Comparison of ENCODE assay signal across 18 cellular contexts in the genomic region with DNA sequence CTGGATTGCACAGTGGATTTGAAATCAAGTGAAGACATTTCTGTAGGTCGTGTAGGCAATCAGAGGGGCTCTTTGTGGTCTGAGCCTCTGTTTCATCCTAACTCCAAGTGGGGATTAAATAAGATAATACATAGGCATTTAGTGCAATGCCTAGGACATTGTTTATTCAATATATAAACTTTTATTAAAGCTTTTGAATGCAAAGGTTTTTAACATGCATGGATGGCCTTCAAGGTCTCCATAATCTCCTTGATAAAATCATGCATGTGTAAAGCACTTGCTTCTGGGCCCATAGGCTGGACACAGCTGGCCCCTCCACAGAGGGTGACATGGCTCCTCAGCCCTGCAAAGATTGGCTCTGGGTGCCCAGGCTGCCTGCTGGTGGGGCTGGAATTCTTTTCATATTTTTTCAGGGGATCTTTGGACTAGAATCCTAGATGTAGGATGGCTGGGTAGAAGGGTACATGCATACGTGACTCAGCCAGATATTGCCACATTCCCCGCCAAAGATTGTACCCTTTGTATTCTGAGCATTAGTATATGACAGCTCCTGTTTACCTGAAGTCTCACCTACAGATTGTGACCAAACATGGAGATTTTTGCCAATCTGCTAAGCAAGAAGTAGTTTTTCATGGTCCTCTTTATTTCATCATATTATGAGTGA. TPM values are rescaled to one million over a fixed set of nuclear protein-coding genes. Genes with fewer than 3 reads are reported as not detected.
DNase-seq lines count a peak whose midpoint lies in the region; ATAC-seq, FAIRE-seq and TF ChIP-seq lines count a peak whose summit lies in the region.
"Had no signal": no experiment of that assay in that cellular context is flagged by ENCODE, and none has a peak within 500 bp of the region (broad histone marks: within the 10 kb centered on the region; RNA-seq: fewer than 3 reads in every experiment).

No MANE protein-coding gene starts in this region.

- H4K20me1 ChIP-seq in hepatocyte (ENCODE audit: insufficient read depth, poor library complexity, severe bottlenecking) = no peaks in the 10 kb centered on the region

- H2AFZ ChIP-seq in hepatocyte = no peak overlapping the region

- POLR2A ChIA-PET in A549 (lab: Yijun Ruan, JAX) = no interaction called here

- TF ChIP-seq CTCF in A549 (IDR thresholded peaks at IDR 0.05) (no peak), hepatocyte (IDR thresholded peaks at IDR 0.05; ENCODE audit: poor library complexity) (no peak)

- WGBS in A549 (ENCODE audit: missing lambda C conversion rate) = 43% methylated on average over 3 of the region's 3 CpGs
- WGBS in hepatocyte (ENCODE audit: low lambda C conversion rate, missing lambda C conversion rate) = 60% methylated on average over 3 of the region's 3 CpGs

- H3K79me2 ChIP-seq in hepatocyte = no peaks in the 10 kb centered on the region

- in situ Hi-C loops in HAP-1 (cut with MboI; ENCODE audit: low sequenced_read_pairs) = no loop called here

- no peak for TF ChIP-seq EP300 in A549 (IDR thresholded peaks at IDR 0.05)

- CTCF ChIA-PET in A549 (lab: Yijun Ruan, JAX) = interaction anchor here (1.0 to 14.7 kb wide), 5 partner anchors 8 to 50 kb away, joined by 3 to 108 read pairs (median 6); no protein-coding TSS in a partner anchor

- no peak for TF ChIP-seq RAD21 in A549 (conservative IDR thresholded peaks at IDR 0.05 in 1 of 2, IDR thresholded peaks at IDR 0.05 in 1 of 2)

- peak; percentile 9 to 28; a peak in 4 of 6 replicates for ATAC-seq in A549
- ATAC-seq in GM21447 (IDR thresholded peaks at IDR 0.05; ENCODE audit: unreplicated experiment) = no peak

- H3K4me3 ChIP-seq in A549 (no peak overlapping the region), HAP-1 (no peak overlapping the region), hepatocyte (no peak overlapping the region)
- H3K4me3 ChIP-seq in effector memory CD4-positive, alpha-beta T cell (ENCODE audit: insufficient read depth, low read depth, low read length, poor library complexity, severe bottlenecking) = no peak overlapping the region

- H3K27me3 ChIP-seq in HAP-1 (ENCODE audit: low read depth) (no peaks in the 10 kb centered on the region), hepatocyte (no peaks in the 10 kb centered on the region)
- no peaks in the 10 kb centered on the region for H3K27me3 ChIP-seq in effector memory CD4-positive, alpha-beta T cell (replicated peaks; ENCODE audit: control insufficient read depth, insufficient read depth, low read length, poor library complexity, severe bottlenecking)

- peak overlapping the region; percentile 12; the same call in 1 of the 3 replicates for H3K4me2 ChIP-seq in A549
- no peak overlapping the region for H3K4me2 ChIP-seq in hepatocyte

- no peaks in the 10 kb centered on the region for H3K9me3 ChIP-seq in A549
- no peaks in the 10 kb centered on the region for H3K9me3 ChIP-seq in HAP-1
- no peaks in the 10 kb centered on the region for H3K9me3 ChIP-seq in hepatocyte (ENCODE audit: low read depth)
- H3K9me3 ChIP-seq in effector memory CD4-positive, alpha-beta T cell (ENCODE audit: control insufficient read depth, low read length) = no peaks in the 10 kb centered on the region

- H3K27ac ChIP-seq in A549 (no peak overlapping the region), hepatocyte (peak overlapping the region; percentile 15)
- H3K27ac ChIP-seq in effector memory CD4-positive, alpha-beta T cell (ENCODE audit: insufficient read depth, low read length, poor library complexity, severe bottlenecking) = no peak overlapping the region
- H3K27ac ChIP-seq: C4-2B had no signal

- no peak for TF ChIP-seq POLR2A in A549 (IDR thresholded peaks at IDR 0.05; ENCODE audit: low read length)

- no peaks in the 10 kb centered on the region for H3K9me2 ChIP-seq in hepatocyte (replicated peaks; ENCODE audit: insufficient read depth)

- H3K4me1 ChIP-seq in A549 (peaks cover 6% of the 10 kb centered on the region; the same call in 1 of the 3 replicates), HAP-1 (peaks cover 16% of the 10 kb centered on the region), hepatocyte (ENCODE audit: insufficient read depth) (no peaks in the 10 kb centered on the region)
- H3K4me1 ChIP-seq in effector memory CD4-positive, alpha-beta T cell (ENCODE audit: control insufficient read depth, insufficient read depth, low read length, poor library complexity, severe bottlenecking) = peaks cover 8% of the 10 kb centered on the region

- FAIRE-seq in A549 (lab: Jason Lieb, UNC) = no peak
- FAIRE-seq: A204.1, H1 had no signal

- DNase-seq in A549 (ENCODE audit: low read depth in 1 of 2, low spot score in 1 of 2) = no peak
- peak; percentile 58 to 72 for DNase-seq in HAP-1 (ENCODE audit: low spot score in 2 of 2)
- peak; percentile 22 for DNase-seq in amniotic epithelial cell (ENCODE audit: low read depth)
- peak; percentile 34 for DNase-seq in hepatocyte (ENCODE audit: low spot score)
- no peak for DNase-seq in NCI-H2171 (lab: John Stamatoyannopoulos, UW)
- no peak for DNase-seq in effector memory CD4-positive, alpha-beta T cell
- no peak for DNase-seq in NCI-H774 (lab: John Stamatoyannopoulos, UW)
- DNase-seq: HFFc6, Karpas-422, NCI-H1930, NCI-H510A treated with DMSO at 0.1 percent for 48 hours, RPMI8226 had no signal

- H3K36me3 ChIP-seq in HAP-1 (replicated peaks) (no peaks in the 10 kb centered on the region), hepatocyte (replicated peaks; ENCODE audit: insufficient read depth, low read depth) (no peaks in the 10 kb centered on the region)
- peaks cover 8% of the 10 kb centered on the region for H3K36me3 ChIP-seq in effector memory CD4-positive, alpha-beta T cell (ENCODE audit: control insufficient read depth, insufficient read depth, low read length)

TF ChIP-seq in A549, 52 proteins besides CTCF, POLR2A, EP300 and RAD21:
- TF ChIP-seq, protein P1, sequence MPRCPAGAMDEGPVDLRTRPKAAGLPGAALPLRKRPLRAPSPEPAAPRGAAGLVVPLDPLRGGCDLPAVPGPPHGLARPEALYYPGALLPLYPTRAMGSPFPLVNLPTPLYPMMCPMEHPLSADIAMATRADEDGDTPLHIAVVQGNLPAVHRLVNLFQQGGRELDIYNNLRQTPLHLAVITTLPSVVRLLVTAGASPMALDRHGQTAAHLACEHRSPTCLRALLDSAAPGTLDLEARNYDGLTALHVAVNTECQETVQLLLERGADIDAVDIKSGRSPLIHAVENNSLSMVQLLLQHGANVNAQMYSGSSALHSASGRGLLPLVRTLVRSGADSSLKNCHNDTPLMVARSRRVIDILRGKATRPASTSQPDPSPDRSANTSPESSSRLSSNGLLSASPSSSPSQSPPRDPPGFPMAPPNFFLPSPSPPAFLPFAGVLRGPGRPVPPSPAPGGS (IDR thresholded peaks at IDR 0.05) = no peak
- peak; percentile 16 to 18; a peak in 1 of 4 replicates for TF ChIP-seq CEBPB (IDR thresholded peaks at IDR 0.05)

RNA-seq across cellular contexts. Expression of gene AVP, which starts 19.0 kb away (rescaled TPM):
- polyA plus RNA-seq in A549 (2011; rRNA removed) (not detected in 2 replicates), A549 (2017; fragmentation: RNase III; extraction: RNeasy Plus Mini Kit Qiagen cat#74134 plus additional on column Dnase treatment) (not detected in 3 replicates), hepatocyte (1.2 and 1.3 TPM in 2 replicates)
- polyA plus RNA-seq in A549 (2012; cell fraction: cytosol; rRNA removed) = not detected in 2 replicates
- polyA plus RNA-seq in A549 (2012; cell fraction: nucleus; rRNA removed) = not detected in 2 replicates
- polyA minus RNA-seq in A549 (2011; rRNA and poly(A)+ RNA removed) = not detected in 2 replicates
- total RNA-seq in hepatocyte = 0.67 TPM in 1 of 2 replicates, not detected in the other
- total RNA-seq: Daoy, H1, HFFc6, SK-MEL-5 had no signal

RNA-seq across cellular contexts. Expression of gene OXT, which starts 32.1 kb away (rescaled TPM):
- not detected in 2 replicates for polyA plus RNA-seq in A549 (2011; rRNA removed)
- polyA plus RNA-seq in A549 (2012; cell fraction: cytosol; rRNA removed) = not detected in 2 replicates
- not detected in 2 replicates for polyA plus RNA-seq in A549 (2012; cell fraction: nucleus; rRNA removed)
- not detected in 3 replicates for polyA plus RNA-seq in A549 (2017; fragmentation: RNase III; extraction: RNeasy Plus Mini Kit Qiagen cat#74134 plus additional on column Dnase treatment)
- polyA minus RNA-seq in A549 (2011; rRNA and poly(A)+ RNA removed) = not detected in 2 replicates
- 0.92 TPM in 1 of 2 replicates, not detected in the other for total RNA-seq in hepatocyte
- polyA plus RNA-seq in hepatocyte = 3.4 and 4.3 TPM in 2 replicates
- total RNA-seq: Daoy, H1, HFFc6, SK-MEL-5 had no signal
- polyA plus RNA-seq: H1 had no signal

RNA-seq across cellular contexts. Expression of gene FASTKD5, which starts 56.2 kb away (rescaled TPM):
- polyA plus RNA-seq in A549 (2011; rRNA removed) (39.5 and 43.4 TPM in 2 replicates), A549 (2017; fragmentation: RNase III; extraction: RNeasy Plus Mini Kit Qiagen cat#74134 plus additional on column Dnase treatment) (33.0 to 36.4 TPM (median 33.9 TPM) in 3 replicates), hepatocyte (16.0 and 21.8 TPM in 2 replicates)
- 17.3 and 21.1 TPM in 2 replicates for polyA plus RNA-seq in A549 (2012; cell fraction: cytosol; rRNA removed)
- 15.5 and 24.5 TPM in 2 replicates for polyA plus RNA-seq in A549 (2012; cell fraction: nucleus; rRNA removed)
- polyA minus RNA-seq in A549 (2011; rRNA and poly(A)+ RNA removed) = 30.7 and 32.9 TPM in 2 replicates
- 25.2 and 27.8 TPM in 2 replicates for total RNA-seq in hepatocyte

RNA-seq across cellular contexts. Expression of gene UBOX5, which starts 56.2 kb away (rescaled TPM):
- polyA plus RNA-seq in A549 (2011; rRNA removed) (3.4 and 4.3 TPM in 2 replicates), A549 (2017; fragmentation: RNase III; extraction: RNeasy Plus Mini Kit Qiagen cat#74134 plus additional on column Dnase treatment) (4.0 to 5.3 TPM (median 4.2 TPM) in 3 replicates), hepatocyte (5.8 and 6.1 TPM in 2 replicates)
- 2.3 and 3.1 TPM in 2 replicates for polyA plus RNA-seq in A549 (2012; cell fraction: cytosol; rRNA removed)
- 4.7 and 4.8 TPM in 2 replicates for polyA plus RNA-seq in A549 (2012; cell fraction: nucleus; rRNA removed)
- 6.7 and 6.9 TPM in 2 replicates for polyA minus RNA-seq in A549 (2011; rRNA and poly(A)+ RNA removed)
- 4.0 and 4.8 TPM in 2 replicates for total RNA-seq in hepatocyte

RNA-seq across cellular contexts. Expression of gene MRPS26, which starts 57.6 kb away (rescaled TPM):
- polyA plus RNA-seq in A549 (2011; rRNA removed) (69.4 and 71.3 TPM in 2 replicates), A549 (2017; fragmentation: RNase III; extraction: RNeasy Plus Mini Kit Qiagen cat#74134 plus additional on column Dnase treatment) (106 to 111 TPM (median 107 TPM) in 3 replicates), hepatocyte (150 and 174 TPM in 2 replicates)
- polyA plus RNA-seq in A549 (2012; cell fraction: cytosol; rRNA removed) = 253 and 262 TPM in 2 replicates
- polyA plus RNA-seq in A549 (2012; cell fraction: nucleus; rRNA removed) = 125 and 159 TPM in 2 replicates
- polyA minus RNA-seq in A549 (2011; rRNA and poly(A)+ RNA removed) = 30.7 and 30.9 TPM in 2 replicates
- total RNA-seq in hepatocyte = 84.4 and 89.2 TPM in 2 replicates

Comparison
In these comparisons a context has a peak if more than half of its experiments do, and no peak if none do; other contexts are left out.
1. DNase-seq: peak in HAP-1 (2 of 2), amniotic epithelial cell (single experiment) and hepatocyte (single experiment); none in A549 (0 of 2), NCI-H2171 (single experiment), effector memory CD4-positive, alpha-beta T cell (0 of 3) and NCI-H774 (single experiment).